13 cellular contexts compared by ENCODE assay signal in genomic region chr1:89710498-89711139, GRCh38.
"Had no signal": no experiment of that assay in that cellular context is flagged by ENCODE, and none has a peak within 500 bp of the region (broad histone marks: within the 10 kb centered on the region; RNA-seq: fewer than 3 reads in every experiment).

No MANE protein-coding gene starts in this region.

- H3K27ac Mint-ChIP-seq: activated CD4-positive, alpha-beta T cell treated with anti-CD3 and anti-CD28 coated beads, Interleukin-2, amount 10 ng/mL, durations not matched to agents 7 days and 5 days; endodermal cell had no signal

- DNase-seq: activated CD4-positive, alpha-beta T cell treated with anti-CD3 and anti-CD28 coated beads, Interleukin-2, amount 10 ng/mL, durations not matched to agents 7 days and 5 days; activated CD4-positive, CD25-positive, alpha-beta regulatory T cell; activated effector memory CD4-positive, alpha-beta T cell treated with Interleukin-2 at 50 U/mL for 16 hours; anterior cingulate cortex; endodermal cell; SK-N-SH; stimulated activated CD4-positive, alpha-beta T cell treated with anti-CD3 and anti-CD28 coated beads, Interleukin-15, amount 100 ng/mL, for 24 hours; stimulated activated CD4-positive, alpha-beta T cell treated with anti-CD3 and anti-CD28 coated beads, Interleukin-4, amount 100 ng/mL, for 1 hour; stimulated activated naive CD4-positive, alpha-beta T cell; T-helper 17 cell; trophoblast cell had no signal

- H3K4me3 Mint-ChIP-seq: activated CD4-positive, alpha-beta T cell treated with anti-CD3 and anti-CD28 coated beads, Interleukin-2, amount 10 ng/mL, durations not matched to agents 7 days and 5 days; endodermal cell; natural killer cell treated with Interleukin-12 subunit alpha and Interleukin-12 subunit beta and Interleukin-15 and Interleukin-18, amount 100 ng/mL, for 72 hours; T-helper 17 cell had no signal

- H3K9me3 Mint-ChIP-seq: activated CD4-positive, alpha-beta T cell treated with anti-CD3 and anti-CD28 coated beads, Interleukin-2, amount 10 ng/mL, durations not matched to agents 7 days and 5 days; endodermal cell; natural killer cell treated with Interleukin-12 subunit alpha and Interleukin-12 subunit beta and Interleukin-15 and Interleukin-18, amount 100 ng/mL, for 72 hours had no signal

- H3K27me3 Mint-ChIP-seq: activated CD4-positive, alpha-beta T cell treated with anti-CD3 and anti-CD28 coated beads, Interleukin-2, amount 10 ng/mL, durations not matched to agents 7 days and 5 days; natural killer cell treated with Interleukin-12 subunit alpha and Interleukin-12 subunit beta and Interleukin-15 and Interleukin-18, amount 100 ng/mL, for 72 hours; T-helper 17 cell had no signal

- ATAC-seq: esophagus mucosa, T-helper 17 cell had no signal
